Comparison of ENCODE assay signal across 1 cellular context in the genomic region with DNA sequence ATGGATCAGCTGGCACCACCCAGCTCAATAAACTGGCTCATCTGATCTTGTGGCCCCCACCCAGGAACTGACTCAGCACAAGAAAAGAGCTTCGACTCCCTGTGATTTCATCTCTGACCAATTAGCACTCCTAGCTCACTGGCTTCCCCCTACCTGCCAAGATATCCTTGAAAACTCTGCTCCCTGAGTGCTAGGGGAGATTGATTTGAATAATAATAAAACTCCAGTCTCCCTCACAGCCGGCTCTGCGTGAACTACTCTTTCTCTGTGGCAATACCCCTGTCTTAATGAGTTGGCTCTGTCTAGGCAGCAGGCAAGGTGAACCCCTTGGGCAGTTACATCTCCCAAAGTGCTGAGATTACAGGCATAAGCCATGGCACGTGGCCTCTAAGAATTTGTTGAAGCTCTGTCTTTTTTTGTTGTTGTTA.
A peak's percentile ranks its signal among the peaks of the same experiment; 100 is the strongest.
TF ChIP-seq lines count a peak whose summit lies in the region.

No MANE protein-coding gene starts in this region.

TF ChIP-seq in K562, 482 proteins besides CTCF, POLR2A, EP300 and RAD21 (continued from another document and continues in another):
- TF ChIP-seq, protein P1, sequence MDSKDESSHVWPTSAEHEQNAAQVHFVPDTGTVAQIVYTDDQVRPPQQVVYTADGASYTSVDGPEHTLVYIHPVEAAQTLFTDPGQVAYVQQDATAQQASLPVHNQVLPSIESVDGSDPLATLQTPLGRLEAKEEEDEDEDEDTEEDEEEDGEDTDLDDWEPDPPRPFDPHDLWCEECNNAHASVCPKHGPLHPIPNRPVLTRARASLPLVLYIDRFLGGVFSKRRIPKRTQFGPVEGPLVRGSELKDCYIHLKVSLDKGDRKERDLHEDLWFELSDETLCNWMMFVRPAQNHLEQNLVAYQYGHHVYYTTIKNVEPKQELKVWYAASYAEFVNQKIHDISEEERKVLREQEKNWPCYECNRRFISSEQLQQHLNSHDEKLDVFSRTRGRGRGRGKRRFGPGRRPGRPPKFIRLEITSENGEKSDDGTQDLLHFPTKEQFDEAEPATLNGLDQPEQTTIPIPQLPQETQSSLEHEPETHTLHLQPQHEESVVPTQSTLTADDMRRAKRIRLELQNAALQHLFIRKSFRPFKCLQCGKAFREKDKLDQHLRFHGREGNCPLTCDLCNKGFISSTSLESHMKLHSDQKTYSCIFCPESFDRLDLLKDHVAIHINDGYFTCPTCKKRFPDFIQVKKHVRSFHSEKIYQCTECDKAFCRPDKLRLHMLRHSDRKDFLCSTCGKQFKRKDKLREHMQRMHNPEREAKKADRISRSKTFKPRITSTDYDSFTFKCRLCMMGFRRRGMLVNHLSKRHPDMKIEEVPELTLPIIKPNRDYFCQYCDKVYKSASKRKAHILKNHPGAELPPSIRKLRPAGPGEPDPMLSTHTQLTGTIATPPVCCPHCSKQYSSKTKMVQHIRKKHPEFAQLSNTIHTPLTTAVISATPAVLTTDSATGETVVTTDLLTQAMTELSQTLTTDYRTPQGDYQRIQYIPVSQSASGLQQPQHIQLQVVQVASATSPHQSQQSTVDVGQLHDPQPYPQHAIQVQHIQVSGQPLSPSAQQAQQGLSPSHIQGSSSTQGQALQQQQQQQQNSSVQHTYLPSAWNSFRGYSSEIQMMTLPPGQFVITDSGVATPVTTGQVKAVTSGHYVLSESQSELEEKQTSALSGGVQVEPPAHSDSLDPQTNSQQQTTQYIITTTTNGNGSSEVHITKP (IDR thresholded peaks at IDR 0.05; ENCODE audit: partially characterized antibody), result no peak
- no peak for TF ChIP-seq ELF1 (tag; IDR thresholded peaks at IDR 0.05)
- TF ChIP-seq, protein P2, sequence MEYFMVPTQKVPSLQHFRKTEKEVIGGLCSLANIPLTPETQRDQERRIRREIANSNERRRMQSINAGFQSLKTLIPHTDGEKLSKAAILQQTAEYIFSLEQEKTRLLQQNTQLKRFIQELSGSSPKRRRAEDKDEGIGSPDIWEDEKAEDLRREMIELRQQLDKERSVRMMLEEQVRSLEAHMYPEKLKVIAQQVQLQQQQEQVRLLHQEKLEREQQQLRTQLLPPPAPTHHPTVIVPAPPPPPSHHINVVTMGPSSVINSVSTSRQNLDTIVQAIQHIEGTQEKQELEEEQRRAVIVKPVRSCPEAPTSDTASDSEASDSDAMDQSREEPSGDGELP (CRISPR knock-in tag; IDR thresholded peaks at IDR 0.05; ENCODE audit: borderline replicate concordance), result no peak
- TF ChIP-seq, protein P3, sequence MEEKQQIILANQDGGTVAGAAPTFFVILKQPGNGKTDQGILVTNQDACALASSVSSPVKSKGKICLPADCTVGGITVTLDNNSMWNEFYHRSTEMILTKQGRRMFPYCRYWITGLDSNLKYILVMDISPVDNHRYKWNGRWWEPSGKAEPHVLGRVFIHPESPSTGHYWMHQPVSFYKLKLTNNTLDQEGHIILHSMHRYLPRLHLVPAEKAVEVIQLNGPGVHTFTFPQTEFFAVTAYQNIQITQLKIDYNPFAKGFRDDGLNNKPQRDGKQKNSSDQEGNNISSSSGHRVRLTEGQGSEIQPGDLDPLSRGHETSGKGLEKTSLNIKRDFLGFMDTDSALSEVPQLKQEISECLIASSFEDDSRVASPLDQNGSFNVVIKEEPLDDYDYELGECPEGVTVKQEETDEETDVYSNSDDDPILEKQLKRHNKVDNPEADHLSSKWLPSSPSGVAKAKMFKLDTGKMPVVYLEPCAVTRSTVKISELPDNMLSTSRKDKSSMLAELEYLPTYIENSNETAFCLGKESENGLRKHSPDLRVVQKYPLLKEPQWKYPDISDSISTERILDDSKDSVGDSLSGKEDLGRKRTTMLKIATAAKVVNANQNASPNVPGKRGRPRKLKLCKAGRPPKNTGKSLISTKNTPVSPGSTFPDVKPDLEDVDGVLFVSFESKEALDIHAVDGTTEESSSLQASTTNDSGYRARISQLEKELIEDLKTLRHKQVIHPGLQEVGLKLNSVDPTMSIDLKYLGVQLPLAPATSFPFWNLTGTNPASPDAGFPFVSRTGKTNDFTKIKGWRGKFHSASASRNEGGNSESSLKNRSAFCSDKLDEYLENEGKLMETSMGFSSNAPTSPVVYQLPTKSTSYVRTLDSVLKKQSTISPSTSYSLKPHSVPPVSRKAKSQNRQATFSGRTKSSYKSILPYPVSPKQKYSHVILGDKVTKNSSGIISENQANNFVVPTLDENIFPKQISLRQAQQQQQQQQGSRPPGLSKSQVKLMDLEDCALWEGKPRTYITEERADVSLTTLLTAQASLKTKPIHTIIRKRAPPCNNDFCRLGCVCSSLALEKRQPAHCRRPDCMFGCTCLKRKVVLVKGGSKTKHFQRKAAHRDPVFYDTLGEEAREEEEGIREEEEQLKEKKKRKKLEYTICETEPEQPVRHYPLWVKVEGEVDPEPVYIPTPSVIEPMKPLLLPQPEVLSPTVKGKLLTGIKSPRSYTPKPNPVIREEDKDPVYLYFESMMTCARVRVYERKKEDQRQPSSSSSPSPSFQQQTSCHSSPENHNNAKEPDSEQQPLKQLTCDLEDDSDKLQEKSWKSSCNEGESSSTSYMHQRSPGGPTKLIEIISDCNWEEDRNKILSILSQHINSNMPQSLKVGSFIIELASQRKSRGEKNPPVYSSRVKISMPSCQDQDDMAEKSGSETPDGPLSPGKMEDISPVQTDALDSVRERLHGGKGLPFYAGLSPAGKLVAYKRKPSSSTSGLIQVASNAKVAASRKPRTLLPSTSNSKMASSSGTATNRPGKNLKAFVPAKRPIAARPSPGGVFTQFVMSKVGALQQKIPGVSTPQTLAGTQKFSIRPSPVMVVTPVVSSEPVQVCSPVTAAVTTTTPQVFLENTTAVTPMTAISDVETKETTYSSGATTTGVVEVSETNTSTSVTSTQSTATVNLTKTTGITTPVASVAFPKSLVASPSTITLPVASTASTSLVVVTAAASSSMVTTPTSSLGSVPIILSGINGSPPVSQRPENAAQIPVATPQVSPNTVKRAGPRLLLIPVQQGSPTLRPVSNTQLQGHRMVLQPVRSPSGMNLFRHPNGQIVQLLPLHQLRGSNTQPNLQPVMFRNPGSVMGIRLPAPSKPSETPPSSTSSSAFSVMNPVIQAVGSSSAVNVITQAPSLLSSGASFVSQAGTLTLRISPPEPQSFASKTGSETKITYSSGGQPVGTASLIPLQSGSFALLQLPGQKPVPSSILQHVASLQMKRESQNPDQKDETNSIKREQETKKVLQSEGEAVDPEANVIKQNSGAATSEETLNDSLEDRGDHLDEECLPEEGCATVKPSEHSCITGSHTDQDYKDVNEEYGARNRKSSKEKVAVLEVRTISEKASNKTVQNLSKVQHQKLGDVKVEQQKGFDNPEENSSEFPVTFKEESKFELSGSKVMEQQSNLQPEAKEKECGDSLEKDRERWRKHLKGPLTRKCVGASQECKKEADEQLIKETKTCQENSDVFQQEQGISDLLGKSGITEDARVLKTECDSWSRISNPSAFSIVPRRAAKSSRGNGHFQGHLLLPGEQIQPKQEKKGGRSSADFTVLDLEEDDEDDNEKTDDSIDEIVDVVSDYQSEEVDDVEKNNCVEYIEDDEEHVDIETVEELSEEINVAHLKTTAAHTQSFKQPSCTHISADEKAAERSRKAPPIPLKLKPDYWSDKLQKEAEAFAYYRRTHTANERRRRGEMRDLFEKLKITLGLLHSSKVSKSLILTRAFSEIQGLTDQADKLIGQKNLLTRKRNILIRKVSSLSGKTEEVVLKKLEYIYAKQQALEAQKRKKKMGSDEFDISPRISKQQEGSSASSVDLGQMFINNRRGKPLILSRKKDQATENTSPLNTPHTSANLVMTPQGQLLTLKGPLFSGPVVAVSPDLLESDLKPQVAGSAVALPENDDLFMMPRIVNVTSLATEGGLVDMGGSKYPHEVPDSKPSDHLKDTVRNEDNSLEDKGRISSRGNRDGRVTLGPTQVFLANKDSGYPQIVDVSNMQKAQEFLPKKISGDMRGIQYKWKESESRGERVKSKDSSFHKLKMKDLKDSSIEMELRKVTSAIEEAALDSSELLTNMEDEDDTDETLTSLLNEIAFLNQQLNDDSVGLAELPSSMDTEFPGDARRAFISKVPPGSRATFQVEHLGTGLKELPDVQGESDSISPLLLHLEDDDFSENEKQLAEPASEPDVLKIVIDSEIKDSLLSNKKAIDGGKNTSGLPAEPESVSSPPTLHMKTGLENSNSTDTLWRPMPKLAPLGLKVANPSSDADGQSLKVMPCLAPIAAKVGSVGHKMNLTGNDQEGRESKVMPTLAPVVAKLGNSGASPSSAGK (IDR thresholded peaks at IDR 0.05), result peak; percentile 78
- no peak for TF ChIP-seq ZNF140 (CRISPR knock-in tag; IDR thresholded peaks at IDR 0.05)
- no peak for TF ChIP-seq KDM4B (IDR thresholded peaks at IDR 0.05; ENCODE audit: borderline replicate concordance in 2 of 2, low read depth in 1 of 2)
- TF ChIP-seq, protein P4, sequence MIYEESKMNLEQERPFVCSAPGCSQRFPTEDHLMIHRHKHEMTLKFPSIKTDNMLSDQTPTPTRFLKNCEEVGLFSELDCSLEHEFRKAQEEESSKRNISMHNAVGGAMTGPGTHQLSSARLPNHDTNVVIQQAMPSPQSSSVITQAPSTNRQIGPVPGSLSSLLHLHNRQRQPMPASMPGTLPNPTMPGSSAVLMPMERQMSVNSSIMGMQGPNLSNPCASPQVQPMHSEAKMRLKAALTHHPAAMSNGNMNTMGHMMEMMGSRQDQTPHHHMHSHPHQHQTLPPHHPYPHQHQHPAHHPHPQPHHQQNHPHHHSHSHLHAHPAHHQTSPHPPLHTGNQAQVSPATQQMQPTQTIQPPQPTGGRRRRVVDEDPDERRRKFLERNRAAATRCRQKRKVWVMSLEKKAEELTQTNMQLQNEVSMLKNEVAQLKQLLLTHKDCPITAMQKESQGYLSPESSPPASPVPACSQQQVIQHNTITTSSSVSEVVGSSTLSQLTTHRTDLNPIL (CRISPR knock-in tag; IDR thresholded peaks at IDR 0.05), result no peak
- no peak for TF ChIP-seq SP1 (CRISPR knock-in tag; IDR thresholded peaks at IDR 0.05)
- TF ChIP-seq, protein P5, sequence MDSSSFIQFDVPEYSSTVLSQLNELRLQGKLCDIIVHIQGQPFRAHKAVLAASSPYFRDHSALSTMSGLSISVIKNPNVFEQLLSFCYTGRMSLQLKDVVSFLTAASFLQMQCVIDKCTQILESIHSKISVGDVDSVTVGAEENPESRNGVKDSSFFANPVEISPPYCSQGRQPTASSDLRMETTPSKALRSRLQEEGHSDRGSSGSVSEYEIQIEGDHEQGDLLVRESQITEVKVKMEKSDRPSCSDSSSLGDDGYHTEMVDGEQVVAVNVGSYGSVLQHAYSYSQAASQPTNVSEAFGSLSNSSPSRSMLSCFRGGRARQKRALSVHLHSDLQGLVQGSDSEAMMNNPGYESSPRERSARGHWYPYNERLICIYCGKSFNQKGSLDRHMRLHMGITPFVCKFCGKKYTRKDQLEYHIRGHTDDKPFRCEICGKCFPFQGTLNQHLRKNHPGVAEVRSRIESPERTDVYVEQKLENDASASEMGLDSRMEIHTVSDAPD (CRISPR knock-in tag; IDR thresholded peaks at IDR 0.05), result no peak
- TF ChIP-seq SIN3A (IDR thresholded peaks at IDR 0.05; ENCODE audit: borderline replicate concordance in 2 of 2, control insufficient read depth in 1 of 2, low read depth in 2 of 2, low read length in 2 of 2), result no peak
- TF ChIP-seq WHSC1 (IDR thresholded peaks at IDR 0.05; ENCODE audit: low read length), result no peak
- TF ChIP-seq SNRNP70 (optimal IDR thresholded peaks at IDR 0.05; ENCODE audit: low read depth, low read length), result no peak
- no peak for TF ChIP-seq GABPB2 (CRISPR knock-in tag; conservative IDR thresholded peaks at IDR 0.05)
- no peak for TF ChIP-seq RBM22 (IDR thresholded peaks at IDR 0.05; ENCODE audit: low read depth, low read length, poor library complexity, severe bottlenecking)
- peak; percentile 17; the same call in 1 of the 2 replicates for TF ChIP-seq SREBF2 (CRISPR knock-in tag; IDR thresholded peaks at IDR 0.05)
- TF ChIP-seq, protein P6, sequence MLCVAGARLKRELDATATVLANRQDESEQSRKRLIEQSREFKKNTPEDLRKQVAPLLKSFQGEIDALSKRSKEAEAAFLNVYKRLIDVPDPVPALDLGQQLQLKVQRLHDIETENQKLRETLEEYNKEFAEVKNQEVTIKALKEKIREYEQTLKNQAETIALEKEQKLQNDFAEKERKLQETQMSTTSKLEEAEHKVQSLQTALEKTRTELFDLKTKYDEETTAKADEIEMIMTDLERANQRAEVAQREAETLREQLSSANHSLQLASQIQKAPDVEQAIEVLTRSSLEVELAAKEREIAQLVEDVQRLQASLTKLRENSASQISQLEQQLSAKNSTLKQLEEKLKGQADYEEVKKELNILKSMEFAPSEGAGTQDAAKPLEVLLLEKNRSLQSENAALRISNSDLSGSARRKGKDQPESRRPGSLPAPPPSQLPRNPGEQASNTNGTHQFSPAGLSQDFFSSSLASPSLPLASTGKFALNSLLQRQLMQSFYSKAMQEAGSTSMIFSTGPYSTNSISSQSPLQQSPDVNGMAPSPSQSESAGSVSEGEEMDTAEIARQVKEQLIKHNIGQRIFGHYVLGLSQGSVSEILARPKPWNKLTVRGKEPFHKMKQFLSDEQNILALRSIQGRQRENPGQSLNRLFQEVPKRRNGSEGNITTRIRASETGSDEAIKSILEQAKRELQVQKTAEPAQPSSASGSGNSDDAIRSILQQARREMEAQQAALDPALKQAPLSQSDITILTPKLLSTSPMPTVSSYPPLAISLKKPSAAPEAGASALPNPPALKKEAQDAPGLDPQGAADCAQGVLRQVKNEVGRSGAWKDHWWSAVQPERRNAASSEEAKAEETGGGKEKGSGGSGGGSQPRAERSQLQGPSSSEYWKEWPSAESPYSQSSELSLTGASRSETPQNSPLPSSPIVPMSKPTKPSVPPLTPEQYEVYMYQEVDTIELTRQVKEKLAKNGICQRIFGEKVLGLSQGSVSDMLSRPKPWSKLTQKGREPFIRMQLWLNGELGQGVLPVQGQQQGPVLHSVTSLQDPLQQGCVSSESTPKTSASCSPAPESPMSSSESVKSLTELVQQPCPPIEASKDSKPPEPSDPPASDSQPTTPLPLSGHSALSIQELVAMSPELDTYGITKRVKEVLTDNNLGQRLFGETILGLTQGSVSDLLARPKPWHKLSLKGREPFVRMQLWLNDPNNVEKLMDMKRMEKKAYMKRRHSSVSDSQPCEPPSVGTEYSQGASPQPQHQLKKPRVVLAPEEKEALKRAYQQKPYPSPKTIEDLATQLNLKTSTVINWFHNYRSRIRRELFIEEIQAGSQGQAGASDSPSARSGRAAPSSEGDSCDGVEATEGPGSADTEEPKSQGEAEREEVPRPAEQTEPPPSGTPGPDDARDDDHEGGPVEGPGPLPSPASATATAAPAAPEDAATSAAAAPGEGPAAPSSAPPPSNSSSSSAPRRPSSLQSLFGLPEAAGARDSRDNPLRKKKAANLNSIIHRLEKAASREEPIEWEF (CRISPR knock-in tag; IDR thresholded peaks at IDR 0.05), result no peak
- TF ChIP-seq TCF7 (IDR thresholded peaks at IDR 0.05; ENCODE audit: borderline replicate concordance), result no peak
- TF ChIP-seq, protein P7, sequence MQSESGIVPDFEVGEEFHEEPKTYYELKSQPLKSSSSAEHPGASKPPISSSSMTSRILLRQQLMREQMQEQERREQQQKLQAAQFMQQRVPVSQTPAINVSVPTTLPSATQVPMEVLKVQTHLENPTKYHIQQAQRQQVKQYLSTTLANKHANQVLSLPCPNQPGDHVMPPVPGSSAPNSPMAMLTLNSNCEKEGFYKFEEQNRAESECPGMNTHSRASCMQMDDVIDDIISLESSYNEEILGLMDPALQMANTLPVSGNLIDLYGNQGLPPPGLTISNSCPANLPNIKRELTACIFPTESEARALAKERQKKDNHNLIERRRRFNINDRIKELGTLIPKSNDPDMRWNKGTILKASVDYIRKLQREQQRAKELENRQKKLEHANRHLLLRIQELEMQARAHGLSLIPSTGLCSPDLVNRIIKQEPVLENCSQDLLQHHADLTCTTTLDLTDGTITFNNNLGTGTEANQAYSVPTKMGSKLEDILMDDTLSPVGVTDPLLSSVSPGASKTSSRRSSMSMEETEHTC (IDR thresholded peaks at IDR 0.05), result no peak
- TF ChIP-seq RBM15 (IDR thresholded peaks at IDR 0.05; ENCODE audit: insufficient read depth, low read length), result no peak
- TF ChIP-seq, protein P8, sequence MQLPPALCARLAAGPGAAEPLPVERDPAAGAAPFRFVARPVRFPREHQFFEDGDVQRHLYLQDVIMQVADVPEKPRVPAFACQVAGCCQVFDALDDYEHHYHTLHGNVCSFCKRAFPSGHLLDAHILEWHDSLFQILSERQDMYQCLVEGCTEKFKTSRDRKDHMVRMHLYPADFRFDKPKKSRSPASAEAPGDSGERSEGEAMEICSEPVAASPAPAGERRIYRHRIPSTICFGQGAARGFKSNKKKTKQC (CRISPR knock-in tag; IDR thresholded peaks at IDR 0.05), result no peak
- no peak for TF ChIP-seq PHF20 (IDR thresholded peaks at IDR 0.05; ENCODE audit: partially characterized antibody)
- TF ChIP-seq U2AF2 (optimal IDR thresholded peaks at IDR 0.05; ENCODE audit: low read depth, low read length), result no peak
